22 cellular contexts compared by ENCODE assay signal in the genomic region with DNA sequence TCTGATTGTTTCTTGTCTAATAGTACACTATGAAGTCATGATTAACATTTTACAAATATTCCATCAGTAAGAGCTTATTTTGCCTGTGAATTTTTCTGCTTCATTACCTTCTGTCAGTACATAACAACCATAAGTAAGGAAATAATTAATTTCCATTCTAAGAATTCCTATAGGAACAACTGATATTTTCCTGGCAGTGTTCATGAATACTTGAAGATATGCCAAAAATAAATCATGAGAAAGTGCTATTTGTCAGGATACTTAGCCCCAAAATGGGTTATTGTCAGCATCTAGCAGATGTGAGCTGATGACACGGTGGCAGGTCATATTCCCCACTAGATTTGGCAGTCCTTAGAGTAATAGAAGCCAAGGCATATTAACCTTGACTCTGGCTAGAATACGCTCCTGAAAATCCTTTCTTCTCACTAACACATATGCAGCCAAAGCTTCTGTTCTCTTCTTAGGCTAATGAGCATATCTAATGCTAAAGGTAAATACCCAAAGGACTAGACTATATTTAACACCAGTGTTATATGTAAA. TPM values are rescaled to one million over a fixed set of nuclear protein-coding genes. Genes with fewer than 3 reads are reported as not detected.
"Had no signal": no experiment of that assay in that cellular context is flagged by ENCODE, and none has a peak within 500 bp of the region (broad histone marks: within the 10 kb centered on the region; RNA-seq: fewer than 3 reads in every experiment).

No MANE protein-coding gene starts in this region.

- H3K4me3 Mint-ChIP-seq: natural killer cell had no signal

- DNase-seq: activated CD4-positive, alpha-beta T cell treated with anti-CD3 and anti-CD28 coated beads, Interleukin-2, amount 50 U/mL, for 4 hours; activated CD4-positive, CD25-positive, alpha-beta regulatory T cell treated with anti-CD3 and anti-CD28 coated beads, Interleukin-2, amount 50 U/mL, for 72 hours; activated naive CD4-positive, alpha-beta T cell; activated T-cell treated with anti-CD3 and anti-CD28 coated beads for 4 hours; anterior cingulate cortex; brain microvascular endothelial cell; effector CD8-positive, alpha-beta T cell; esophagus squamous epithelium; hypothalamus; kidney; left ventricle myocardium inferior; mesenchymal stem cell; natural killer cell; retina; stimulated activated CD4-positive, alpha-beta T cell treated with anti-CD3 and anti-CD28 coated beads, Interleukin-4, amount 100 ng/mL, for 24 hours; stimulated activated naive CD4-positive, alpha-beta T cell treated with Interleukin-2 at 50 U/mL for 16 hours; substantia nigra had no signal

- H3K9me3 ChIP-seq: esophagus squamous epithelium, left ventricle myocardium inferior, tibial nerve had no signal

- H3K4me3 ChIP-seq: esophagus squamous epithelium, left ventricle myocardium inferior, skin epidermis, tibial nerve had no signal

- H3K27ac Mint-ChIP-seq: natural killer cell had no signal

- H3K36me3 ChIP-seq: brain microvascular endothelial cell, esophagus squamous epithelium, left ventricle myocardium inferior, tibial nerve had no signal

- H3K4me1 Mint-ChIP-seq: natural killer cell had no signal

- H3K27me3 ChIP-seq: brain microvascular endothelial cell, esophagus squamous epithelium, tibial nerve had no signal

- H3K27ac ChIP-seq: brain microvascular endothelial cell, esophagus squamous epithelium, left ventricle myocardium inferior, skin epidermis, tibial nerve had no signal

RNA-seq across cellular contexts. Expression of gene CRISP1, which starts 43.2 kb away (rescaled TPM):
- total RNA-seq: endothelial cell of umbilical vein, esophagus squamous epithelium, fibroblast of villous mesenchyme, glomerular endothelial cell, kidney, left ventricle myocardium inferior, natural killer cell, tibial nerve had no signal
- polyA plus RNA-seq: endothelial cell of umbilical vein had no signal

RNA-seq across cellular contexts. Expression of gene DEFB114, which starts 54.4 kb away (rescaled TPM):
- total RNA-seq: endothelial cell of umbilical vein, esophagus squamous epithelium, fibroblast of villous mesenchyme, glomerular endothelial cell, kidney, left ventricle myocardium inferior, natural killer cell, tibial nerve had no signal
- polyA plus RNA-seq: endothelial cell of umbilical vein had no signal

RNA-seq across cellular contexts. Expression of gene DEFB113, which starts 59.8 kb away (rescaled TPM):
- total RNA-seq: endothelial cell of umbilical vein, esophagus squamous epithelium, fibroblast of villous mesenchyme, glomerular endothelial cell, kidney, left ventricle myocardium inferior, natural killer cell, tibial nerve had no signal
- polyA plus RNA-seq: endothelial cell of umbilical vein had no signal
